Comparison of ENCODE assay signal across 1 cellular context in the genomic region with DNA sequence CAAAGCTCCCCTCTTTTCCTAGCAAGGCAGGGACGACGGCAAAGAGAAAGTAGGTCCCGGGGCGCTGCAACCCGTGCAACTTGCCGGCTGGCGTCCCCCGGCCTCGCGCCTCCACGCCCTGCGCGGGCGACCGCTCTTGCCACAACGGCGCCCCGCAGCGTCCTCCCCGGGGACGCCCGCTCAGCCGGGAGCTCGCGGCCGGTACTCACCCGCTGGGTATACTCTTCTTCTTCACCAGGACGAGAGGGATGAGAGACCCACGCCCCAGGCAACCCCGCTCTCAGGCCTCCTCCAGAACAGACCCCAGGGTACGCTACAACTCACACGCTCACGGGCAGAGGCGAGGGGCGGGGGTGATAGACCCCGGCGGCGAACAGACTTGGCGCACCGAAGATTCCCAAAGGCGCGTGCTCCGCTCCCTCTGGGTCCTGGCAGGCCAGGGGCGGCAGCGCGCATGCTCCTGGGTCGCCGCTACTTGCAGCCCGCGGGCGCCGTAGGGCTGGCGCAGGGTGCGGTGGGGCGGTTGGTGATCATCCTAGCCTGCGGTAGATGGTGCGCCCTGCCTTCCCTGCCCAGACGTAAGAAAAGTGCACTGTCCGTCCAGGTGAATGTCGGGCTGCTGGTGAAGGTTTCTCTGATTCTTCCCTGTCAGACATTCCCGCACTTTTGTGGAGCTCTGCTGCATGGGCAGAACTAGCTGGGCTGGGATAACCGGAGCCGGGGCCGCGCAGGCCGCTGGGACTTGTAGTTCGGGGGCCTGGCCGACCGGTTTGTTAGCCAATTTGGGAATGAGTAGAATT.
TF ChIP-seq lines count a peak whose summit lies in the region.

TSS of gene CC2D2B (plus strand) at position 522 of the 800 bp plus-strand sequence. CDS start 3,349 bp downstream, outside the sequence.

TF ChIP-seq in HepG2, 621 proteins besides CTCF, POLR2A, EP300 and RAD21 (continued from another document and continues in another):
- no peak for TF ChIP-seq KIAA2018 (CRISPR knock-in tag; IDR thresholded peaks at IDR 0.05; ENCODE audit: borderline replicate concordance)
- TF ChIP-seq ZNF761 (CRISPR knock-in tag; conservative IDR thresholded peaks at IDR 0.05): peak; percentile 78
- no peak for TF ChIP-seq KAT2B (IDR thresholded peaks at IDR 0.05; ENCODE audit: borderline replicate concordance, low read depth, low read length)
- peak; percentile 82; the same call in 1 of the 2 replicates for TF ChIP-seq ZNF546 (CRISPR knock-in tag; conservative IDR thresholded peaks at IDR 0.05)
- TF ChIP-seq SPEN (CRISPR knock-in tag; IDR thresholded peaks at IDR 0.05; ENCODE audit: low read depth): peak; percentile 76; the same call in 1 of the 2 replicates
- peak; percentile 85; the same call in 1 of the 2 replicates for TF ChIP-seq ZNF296 (CRISPR knock-in tag; conservative IDR thresholded peaks at IDR 0.05)
- TF ChIP-seq, protein P1, sequence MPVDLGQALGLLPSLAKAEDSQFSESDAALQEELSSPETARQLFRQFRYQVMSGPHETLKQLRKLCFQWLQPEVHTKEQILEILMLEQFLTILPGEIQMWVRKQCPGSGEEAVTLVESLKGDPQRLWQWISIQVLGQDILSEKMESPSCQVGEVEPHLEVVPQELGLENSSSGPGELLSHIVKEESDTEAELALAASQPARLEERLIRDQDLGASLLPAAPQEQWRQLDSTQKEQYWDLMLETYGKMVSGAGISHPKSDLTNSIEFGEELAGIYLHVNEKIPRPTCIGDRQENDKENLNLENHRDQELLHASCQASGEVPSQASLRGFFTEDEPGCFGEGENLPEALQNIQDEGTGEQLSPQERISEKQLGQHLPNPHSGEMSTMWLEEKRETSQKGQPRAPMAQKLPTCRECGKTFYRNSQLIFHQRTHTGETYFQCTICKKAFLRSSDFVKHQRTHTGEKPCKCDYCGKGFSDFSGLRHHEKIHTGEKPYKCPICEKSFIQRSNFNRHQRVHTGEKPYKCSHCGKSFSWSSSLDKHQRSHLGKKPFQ (CRISPR knock-in tag; IDR thresholded peaks at IDR 0.05; ENCODE audit: insufficient replicate concordance): peak; percentile 93
- TF ChIP-seq HMG20A (CRISPR knock-in tag; IDR thresholded peaks at IDR 0.05; ENCODE audit: borderline replicate concordance): no peak
- TF ChIP-seq SKI (IDR thresholded peaks at IDR 0.05; ENCODE audit: partially characterized antibody): no peak
- peak; percentile 65; the same call in 1 of the 2 replicates for TF ChIP-seq EEA1 (CRISPR knock-in tag; IDR thresholded peaks at IDR 0.05; ENCODE audit: borderline replicate concordance)
- TF ChIP-seq PLRG1 (conservative IDR thresholded peaks at IDR 0.05): no peak
- TF ChIP-seq, protein P2, sequence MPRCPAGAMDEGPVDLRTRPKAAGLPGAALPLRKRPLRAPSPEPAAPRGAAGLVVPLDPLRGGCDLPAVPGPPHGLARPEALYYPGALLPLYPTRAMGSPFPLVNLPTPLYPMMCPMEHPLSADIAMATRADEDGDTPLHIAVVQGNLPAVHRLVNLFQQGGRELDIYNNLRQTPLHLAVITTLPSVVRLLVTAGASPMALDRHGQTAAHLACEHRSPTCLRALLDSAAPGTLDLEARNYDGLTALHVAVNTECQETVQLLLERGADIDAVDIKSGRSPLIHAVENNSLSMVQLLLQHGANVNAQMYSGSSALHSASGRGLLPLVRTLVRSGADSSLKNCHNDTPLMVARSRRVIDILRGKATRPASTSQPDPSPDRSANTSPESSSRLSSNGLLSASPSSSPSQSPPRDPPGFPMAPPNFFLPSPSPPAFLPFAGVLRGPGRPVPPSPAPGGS (CRISPR knock-in tag; IDR thresholded peaks at IDR 0.05): peak; percentile 87
- no peak for TF ChIP-seq AGO1 (IDR thresholded peaks at IDR 0.05; ENCODE audit: low read depth, low read length, poor library complexity, severe bottlenecking)
- TF ChIP-seq ZNF614 (CRISPR knock-in tag; IDR thresholded peaks at IDR 0.05; ENCODE audit: borderline replicate concordance): no peak; the same call in 1 of the 2 replicates
- peak; percentile 55; the same call in 1 of the 2 replicates for TF ChIP-seq BORCS8-MEF2B (CRISPR knock-in tag; IDR thresholded peaks at IDR 0.05)
- TF ChIP-seq ZNF510 (CRISPR knock-in tag; IDR thresholded peaks at IDR 0.05; ENCODE audit: low read depth): no peak
- TF ChIP-seq KAT8 (CRISPR knock-in tag; IDR thresholded peaks at IDR 0.05): no peak
- TF ChIP-seq SRF (IDR thresholded peaks at IDR 0.05; ENCODE audit: low read depth, low read length): no peak
- TF ChIP-seq ZNF256 (CRISPR knock-in tag; conservative IDR thresholded peaks at IDR 0.05): peak; percentile 63
- TF ChIP-seq KLF9 (CRISPR knock-in tag; IDR thresholded peaks at IDR 0.05; ENCODE audit: low read depth): no peak
- no peak; the same call in 1 of the 2 replicates for TF ChIP-seq ZNF567 (CRISPR knock-in tag; IDR thresholded peaks at IDR 0.05; ENCODE audit: borderline replicate concordance)
- TF ChIP-seq ZBTB8A (CRISPR knock-in tag; IDR thresholded peaks at IDR 0.05; ENCODE audit: borderline replicate concordance, low read depth): no peak
- TF ChIP-seq SRSF1 (optimal IDR thresholded peaks at IDR 0.05; ENCODE audit: low read depth, low read length): no peak
- TF ChIP-seq IRF2 (CRISPR knock-in tag; IDR thresholded peaks at IDR 0.05): no peak
- no peak for TF ChIP-seq ZFP36 (IDR thresholded peaks at IDR 0.05; ENCODE audit: borderline replicate concordance, low read depth, low read length, partially characterized antibody)
- TF ChIP-seq ZHX1 (CRISPR knock-in tag; IDR thresholded peaks at IDR 0.05; ENCODE audit: low read depth): no peak; the same call in 1 of the 2 replicates
- no peak for TF ChIP-seq MLLT10 (CRISPR knock-in tag; IDR thresholded peaks at IDR 0.05)
- no peak for TF ChIP-seq SP140L (CRISPR knock-in tag; IDR thresholded peaks at IDR 0.05; ENCODE audit: borderline replicate concordance)
- peak; percentile 37; the same call in 1 of the 2 replicates for TF ChIP-seq ZNF607 (CRISPR knock-in tag; IDR thresholded peaks at IDR 0.05; ENCODE audit: borderline replicate concordance)
- TF ChIP-seq DNMT3B (CRISPR knock-in tag; conservative IDR thresholded peaks at IDR 0.05): no peak
- peak in 1 of 2 experiments; percentile 34; a peak in 1 of 4 replicates for TF ChIP-seq ATF4 (CRISPR knock-in tag; IDR thresholded peaks at IDR 0.05)
- TF ChIP-seq ZNF205 (CRISPR knock-in tag; IDR thresholded peaks at IDR 0.05): peak; percentile 52; the same call in 1 of the 2 replicates
- TF ChIP-seq, protein P3, sequence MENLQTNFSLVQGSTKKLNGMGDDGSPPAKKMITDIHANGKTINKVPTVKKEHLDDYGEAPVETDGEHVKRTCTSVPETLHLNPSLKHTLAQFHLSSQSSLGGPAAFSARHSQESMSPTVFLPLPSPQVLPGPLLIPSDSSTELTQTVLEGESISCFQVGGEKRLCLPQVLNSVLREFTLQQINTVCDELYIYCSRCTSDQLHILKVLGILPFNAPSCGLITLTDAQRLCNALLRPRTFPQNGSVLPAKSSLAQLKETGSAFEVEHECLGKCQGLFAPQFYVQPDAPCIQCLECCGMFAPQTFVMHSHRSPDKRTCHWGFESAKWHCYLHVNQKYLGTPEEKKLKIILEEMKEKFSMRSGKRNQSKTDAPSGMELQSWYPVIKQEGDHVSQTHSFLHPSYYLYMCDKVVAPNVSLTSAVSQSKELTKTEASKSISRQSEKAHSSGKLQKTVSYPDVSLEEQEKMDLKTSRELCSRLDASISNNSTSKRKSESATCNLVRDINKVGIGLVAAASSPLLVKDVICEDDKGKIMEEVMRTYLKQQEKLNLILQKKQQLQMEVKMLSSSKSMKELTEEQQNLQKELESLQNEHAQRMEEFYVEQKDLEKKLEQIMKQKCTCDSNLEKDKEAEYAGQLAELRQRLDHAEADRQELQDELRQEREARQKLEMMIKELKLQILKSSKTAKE (CRISPR knock-in tag; IDR thresholded peaks at IDR 0.05; ENCODE audit: borderline replicate concordance): no peak
- TF ChIP-seq ELF1 (CRISPR knock-in tag; IDR thresholded peaks at IDR 0.05): peak; percentile 50; the same call in 1 of the 2 replicates
- peak in 1 of 2 experiments; percentile 43; a peak in 2 of 4 replicates for TF ChIP-seq KLF16 (CRISPR knock-in tag; IDR thresholded peaks at IDR 0.05)
- no peak for TF ChIP-seq MBD4 (IDR thresholded peaks at IDR 0.05; ENCODE audit: borderline replicate concordance, low read length)
- no peak for TF ChIP-seq ZNF639 (CRISPR knock-in tag; conservative IDR thresholded peaks at IDR 0.05)
- peak; percentile 77 for TF ChIP-seq ZNF709 (CRISPR knock-in tag; IDR thresholded peaks at IDR 0.05)
- TF ChIP-seq ZKSCAN8 (CRISPR knock-in tag; IDR thresholded peaks at IDR 0.05; ENCODE audit: borderline replicate concordance): 0 out of 2 replicates have a peak, but pooled peaks have one; percentile 20
- TF ChIP-seq STAG1 (CRISPR knock-in tag; IDR thresholded peaks at IDR 0.05): no peak
- no peak for TF ChIP-seq TP53 (CRISPR knock-in tag; conservative IDR thresholded peaks at IDR 0.05)
